In the genomic region with DNA sequence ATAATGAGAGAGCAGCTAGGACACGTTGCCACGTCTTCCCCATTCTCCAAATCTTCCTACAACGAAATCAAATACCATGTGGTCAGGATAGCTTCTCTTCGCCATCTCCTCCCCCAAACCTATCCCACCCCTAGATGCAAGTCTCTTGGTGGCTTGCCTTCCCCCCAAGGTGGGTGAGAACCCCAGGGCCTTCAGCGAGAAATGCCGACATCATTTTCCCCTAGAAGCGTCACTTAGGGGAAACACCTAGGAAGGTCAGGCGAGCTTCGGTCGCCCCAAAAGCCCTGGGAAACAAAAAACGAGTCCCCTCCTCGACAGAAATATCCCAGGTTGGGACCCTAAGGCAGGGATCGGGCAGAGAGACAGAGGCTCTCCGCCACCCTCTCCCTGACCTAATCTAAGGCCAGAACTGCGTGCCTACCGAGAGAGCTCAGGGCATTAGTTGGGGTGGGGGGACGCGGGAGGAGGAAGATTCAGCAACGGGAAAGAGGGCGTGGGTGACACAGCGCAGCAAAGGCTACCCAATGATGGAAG, we compare ENCODE assay signal across 8 cellular contexts. TPM values are rescaled to one million over a fixed set of nuclear protein-coding genes. Genes with fewer than 3 reads are reported as not detected.
DNase-seq lines count a peak whose midpoint lies in the region; ATAC-seq lines count a peak whose summit lies in the region.

No MANE protein-coding gene starts in this region.

- H3K27me3 Mint-ChIP-seq in central memory CD8-positive, alpha-beta T cell, result no peaks in the 10 kb centered on the region
- peaks cover 0 to 3% (median 0%) of the 10 kb centered on the region in 5 donors for H3K27me3 Mint-ChIP-seq in naive thymus-derived CD8-positive, alpha-beta T cell

- H3K36me3 Mint-ChIP-seq in central memory CD8-positive, alpha-beta T cell (ENCODE audit: insufficient read depth), result peaks cover 14% of the 10 kb centered on the region
- H3K36me3 Mint-ChIP-seq in naive thymus-derived CD8-positive, alpha-beta T cell, result peaks cover 0 to 19% (median 2%) of the 10 kb centered on the region in 3 donors

- peak overlapping the region; percentile 96 for H3K4me3 Mint-ChIP-seq in central memory CD8-positive, alpha-beta T cell
- H3K4me3 Mint-ChIP-seq in naive thymus-derived CD8-positive, alpha-beta T cell, result peak overlapping the region; percentile 90 to 100 (median 100)

- DNase-seq in SIG-M5 treated with dmso at 0.1 percent for 504 hours (lab: John Stamatoyannopoulos, UW; ENCODE audit: unreplicated experiment) (peak; percentile 8), SIG-M5 (lab: John Stamatoyannopoulos, UW) (no peak), NCI-H1694 treated with DMSO at 0.1 percent for 48 hours (lab: John Stamatoyannopoulos, UW) (no peak)
- no peak for DNase-seq in Jurkat, Clone E6-1 (ENCODE audit: low read depth, low spot score)
- DNase-seq in central memory CD8-positive, alpha-beta T cell (ENCODE audit: low spot score in 2 of 2), result no peak
- no peak for DNase-seq in naive thymus-derived CD8-positive, alpha-beta T cell

- H3K4me1 Mint-ChIP-seq in central memory CD8-positive, alpha-beta T cell, result peaks cover 19% of the 10 kb centered on the region
- peaks cover 17 to 38% (median 31%) of the 10 kb centered on the region in 4 donors for H3K4me1 Mint-ChIP-seq in naive thymus-derived CD8-positive, alpha-beta T cell

- POLR2A ChIA-PET in naive thymus-derived CD8-positive, alpha-beta T cell (lab: Charles Lee), result interaction anchor here (0.6 to 3.7 kb wide), 16 partner anchors 19 to 663 kb away, joined by 3 to 20 read pairs (median 4); a partner anchor contains a TSS

- no peaks in the 10 kb centered on the region for H3K9me3 Mint-ChIP-seq in central memory CD8-positive, alpha-beta T cell
- no peaks in the 10 kb centered on the region for H3K9me3 Mint-ChIP-seq in naive thymus-derived CD8-positive, alpha-beta T cell

- H3K27ac Mint-ChIP-seq in central memory CD8-positive, alpha-beta T cell (ENCODE audit: low read depth), result peak overlapping the region; percentile 97
- H3K27ac Mint-ChIP-seq in naive thymus-derived CD8-positive, alpha-beta T cell, result peak overlapping the region; percentile 96 to 100 (median 99)

- ATAC-seq in central memory CD8-positive, alpha-beta T cell (replicated peaks; ENCODE audit: extremely low read depth, poor library complexity, severe bottlenecking), result no peak
- peak in 1 of 2 donors; percentile 2 for ATAC-seq in naive thymus-derived CD8-positive, alpha-beta T cell
- no peak for ATAC-seq in esophagus mucosa
- no peak for ATAC-seq in HG03520 (IDR thresholded peaks at IDR 0.05; ENCODE audit: unreplicated experiment)

- peak overlapping the region; percentile 98 for H3K4me3 ChIP-seq in Jurkat, Clone E6-1 (ENCODE audit: low read length)

RNA-seq across cellular contexts. Expression of a gene that starts 0.5 kb away (rescaled TPM):
- polyA plus RNA-seq in Jurkat, Clone E6-1 (2012; ENCODE audit: insufficient read depth, insufficient read length), result 24.7 TPM
- total RNA-seq in naive thymus-derived CD8-positive, alpha-beta T cell, result 10 to 100 TPM; 16.6 to 17.2 TPM
- polyA plus RNA-seq in naive thymus-derived CD8-positive, alpha-beta T cell, result 10 to 100 TPM; 16.7 to 20.9 (median 18.6) TPM
- 12.2 TPM for total RNA-seq in esophagus mucosa

RNA-seq across cellular contexts. Expression of a gene that starts 0.8 kb away (rescaled TPM):
- polyA plus RNA-seq in Jurkat, Clone E6-1 (2012; ENCODE audit: insufficient read depth, insufficient read length), result 15.0 TPM
- 100 to 1,000 TPM; 128 to 132 TPM for total RNA-seq in naive thymus-derived CD8-positive, alpha-beta T cell
- polyA plus RNA-seq in naive thymus-derived CD8-positive, alpha-beta T cell, result 100 to 1,000 TPM; 106 to 190 (median 168) TPM
- 11.0 TPM for total RNA-seq in esophagus mucosa

Comparison
In these comparisons a context has a peak if more than half of its experiments do, and no peak if none do; other contexts are left out.
1. RNA of a gene that starts 0.8 kb away (total RNA-seq): 128 to 132 TPM in naive thymus-derived CD8-positive, alpha-beta T cell; 11.0 TPM in esophagus mucosa (single experiment); every median in the first group is over 10 times any median in the second.